8 cellular contexts compared by ENCODE assay signal in genomic region chr12:104478396-104479140, GRCh38. TPM values are rescaled to one million over a fixed set of nuclear protein-coding genes. Genes with fewer than 3 reads are reported as not detected.
A peak's percentile ranks its signal among the peaks of the same experiment; 100 is the strongest.
DNase-seq lines count a peak whose midpoint lies in the region; ATAC-seq and TF ChIP-seq lines count a peak whose summit lies in the region.

No MANE protein-coding gene starts in this region.

- H3K27ac ChIP-seq in Karpas-422 (ENCODE audit: low read length), result no peak overlapping the region
- H3K27ac ChIP-seq in skin epidermis, result peak overlapping the region in 17 of 21 experiments; percentile 7 to 89 (median 72)

- ATAC-seq in GM18502 (IDR thresholded peaks at IDR 0.05; ENCODE audit: poor library complexity, unreplicated experiment) (peak; percentile 91), GM21717 (IDR thresholded peaks at IDR 0.05; ENCODE audit: unreplicated experiment) (peak; percentile 90)

- H3K27ac Mint-ChIP-seq in activated naive CD8-positive, alpha-beta T cell treated with anti-CD3 and anti-CD28 coated beads for 36 hours, result peak overlapping the region; percentile 92
- H3K27ac Mint-ChIP-seq in HFFc6, result no peak overlapping the region; the same call in 1 of the 2 replicates

- TF ChIP-seq CTCF in HFFc6 (IDR thresholded peaks at IDR 0.05), result no peak

- no peaks in the 10 kb centered on the region for H3K9me2 ChIP-seq in Karpas-422 (replicated peaks; ENCODE audit: insufficient read depth, low read length)

- H3K4me2 ChIP-seq in Karpas-422 (ENCODE audit: low read depth, low read length, poor library complexity, severe bottlenecking), result peak overlapping the region; percentile 42

- no peaks in the 10 kb centered on the region for H3K9me3 ChIP-seq in Karpas-422 (ENCODE audit: low read length)

- DNase-seq in Karpas-422, result peak; percentile 49
- peak; percentile 28 for DNase-seq in activated naive CD8-positive, alpha-beta T cell treated with anti-CD3 and anti-CD28 coated beads for 36 hours
- DNase-seq in HFFc6, result no peak
- no peak for DNase-seq in NCI-H345 (lab: John Stamatoyannopoulos, UW)
- no peak for DNase-seq in NCI-H2171 treated with DMSO at 0.1 percent for 48 hours (lab: John Stamatoyannopoulos, UW)

- H3K9me3 Mint-ChIP-seq in activated naive CD8-positive, alpha-beta T cell treated with anti-CD3 and anti-CD28 coated beads for 36 hours, result no peaks in the 10 kb centered on the region
- peaks cover 19% of the 10 kb centered on the region for H3K9me3 Mint-ChIP-seq in HFFc6

- H4K20me1 ChIP-seq in Karpas-422 (ENCODE audit: insufficient read depth, low read depth, low read length), result no peaks in the 10 kb centered on the region

- H3K36me3 ChIP-seq in Karpas-422 (ENCODE audit: insufficient read depth, low read length), result no peaks in the 10 kb centered on the region

- 0 out of 2 replicates have a peak overlapping the region, but pooled peaks have one; percentile 25 for H3K4me3 ChIP-seq in Karpas-422 (ENCODE audit: low read length)
- peak overlapping the region in 1 of 7 experiments; percentile 13 for H3K4me3 ChIP-seq in skin epidermis

- peaks cover 58% of the 10 kb centered on the region for H3K4me1 Mint-ChIP-seq in activated naive CD8-positive, alpha-beta T cell treated with anti-CD3 and anti-CD28 coated beads for 36 hours
- peaks cover 41% of the 10 kb centered on the region for H3K4me1 Mint-ChIP-seq in HFFc6 (ENCODE audit: low read depth)

- H3K4me1 ChIP-seq in Karpas-422 (ENCODE audit: low read length), result peaks cover 12% of the 10 kb centered on the region

- no peak overlapping the region for H3K9ac ChIP-seq in Karpas-422 (ENCODE audit: low read length)

- no peaks in the 10 kb centered on the region for H3K79me2 ChIP-seq in Karpas-422 (ENCODE audit: low read length)

- H3K4me3 Mint-ChIP-seq in activated naive CD8-positive, alpha-beta T cell treated with anti-CD3 and anti-CD28 coated beads for 36 hours, result peak overlapping the region; percentile 78
- no peak overlapping the region for H3K4me3 Mint-ChIP-seq in HFFc6

- H3K27me3 Mint-ChIP-seq in activated naive CD8-positive, alpha-beta T cell treated with anti-CD3 and anti-CD28 coated beads for 36 hours, result no peaks in the 10 kb centered on the region
- no peaks in the 10 kb centered on the region; the same call in 1 of the 2 replicates for H3K27me3 Mint-ChIP-seq in HFFc6 (ENCODE audit: insufficient read depth)

- H2AFZ ChIP-seq in Karpas-422 (ENCODE audit: low read length), result no peak overlapping the region

- H3K27me3 ChIP-seq in Karpas-422 (ENCODE audit: low read length), result no peaks in the 10 kb centered on the region

- peaks cover 25% of the 10 kb centered on the region for H3K36me3 Mint-ChIP-seq in activated naive CD8-positive, alpha-beta T cell treated with anti-CD3 and anti-CD28 coated beads for 36 hours
- H3K36me3 Mint-ChIP-seq in HFFc6 (ENCODE audit: low read depth), result peaks cover 10% of the 10 kb centered on the region; the same call in 1 of the 2 replicates

RNA-seq across cellular contexts. Expression of gene CHST11, which starts 21.8 kb away (rescaled TPM):
- not detected in 2 replicates for total RNA-seq in Karpas-422 (2014; rRNA removed; shearing (Covaris generic); ENCODE audit: low replicate concordance)
- total RNA-seq in activated naive CD8-positive, alpha-beta T cell treated with anti-CD3 and anti-CD28 coated beads for 36 hours, result 10 to 100 TPM; 19.1 to 21.9 TPM
- 1 to 10 TPM; 2.4 to 4.3 (median 3.8) TPM for total RNA-seq in HFFc6 (2021; fragmentation: NEBNext Ultra II Directional; extraction: Animal tissue kit (Norgen Biotek cat#: 25700))

Comparison
In these comparisons a context has a peak if more than half of its experiments do, and no peak if none do; other contexts are left out.
1. DNase-seq: peak in Karpas-422 (single experiment) and activated naive CD8-positive, alpha-beta T cell treated with anti-CD3 and anti-CD28 coated beads for 36 hours (single experiment); none in HFFc6 (single experiment), NCI-H345 (single experiment) and NCI-H2171 treated with DMSO at 0.1 percent for 48 hours (single experiment).